11 cellular contexts compared by ENCODE assay signal in genomic region chr14:80584638-80585505, GRCh38.
DNase-seq lines count a peak whose midpoint lies in the region; ATAC-seq and TF ChIP-seq lines count a peak whose summit lies in the region.
"Had no signal": no experiment of that assay in that cellular context is flagged by ENCODE, and none has a peak within 500 bp of the region (broad histone marks: within the 10 kb centered on the region; RNA-seq: fewer than 3 reads in every experiment).

No MANE protein-coding gene starts in this region.

- peak; percentile 43 for DNase-seq in ELR (ENCODE audit: low read depth)
- peak; percentile 15 to 57 for DNase-seq in NCI-H2081 (lab: John Stamatoyannopoulos, UW)
- peak; percentile 23 for DNase-seq in amniotic epithelial cell (ENCODE audit: low read depth)
- DNase-seq in left lung, result no peak
- DNase-seq in NCI-H1694 (lab: John Stamatoyannopoulos, UW), result no peak
- no peak for DNase-seq in amygdala (lab: John Stamatoyannopoulos, UW)
- no peak for DNase-seq in retina
- no peak for DNase-seq in germinal center (ENCODE audit: low spot score)
- DNase-seq: colonic mucosa, NCI-H1694 treated with DMSO at 0.1 percent for 48 hours, nephron progenitor cell had no signal

- H3K27ac ChIP-seq in left lung, result no peak overlapping the region
- H3K27ac ChIP-seq: colonic mucosa had no signal

- no peak overlapping the region for H3K4me3 ChIP-seq in left lung
- H3K4me3 ChIP-seq: colonic mucosa had no signal

- H3K36me3 ChIP-seq in left lung, result no peaks in the 10 kb centered on the region
- H3K36me3 ChIP-seq: colonic mucosa had no signal

- TF ChIP-seq CTCF in left lung (IDR thresholded peaks at IDR 0.05), result no peak

- no peaks in the 10 kb centered on the region for H3K9me3 ChIP-seq in left lung
- H3K9me3 ChIP-seq: colonic mucosa had no signal

- no peaks in the 10 kb centered on the region for H3K27me3 ChIP-seq in left lung
- H3K27me3 ChIP-seq: colonic mucosa had no signal

- intact Hi-C loops in left lung (cut with DNase I), result no loop called here

- ATAC-seq in left lung, result peak; percentile 62

- no peaks in the 10 kb centered on the region for H3K4me1 ChIP-seq in left lung
- H3K4me1 ChIP-seq: colonic mucosa had no signal

Comparison
In these comparisons a context has a peak if more than half of its experiments do, and no peak if none do; other contexts are left out.
1. DNase-seq: peak in ELR (single experiment), NCI-H2081 (2 of 2) and amniotic epithelial cell (single experiment); none in left lung (0 of 2), NCI-H1694 (single experiment), amygdala (0 of 56), retina (single experiment) and germinal center (single experiment).